26 cellular contexts compared by ENCODE assay signal in the genomic region with DNA sequence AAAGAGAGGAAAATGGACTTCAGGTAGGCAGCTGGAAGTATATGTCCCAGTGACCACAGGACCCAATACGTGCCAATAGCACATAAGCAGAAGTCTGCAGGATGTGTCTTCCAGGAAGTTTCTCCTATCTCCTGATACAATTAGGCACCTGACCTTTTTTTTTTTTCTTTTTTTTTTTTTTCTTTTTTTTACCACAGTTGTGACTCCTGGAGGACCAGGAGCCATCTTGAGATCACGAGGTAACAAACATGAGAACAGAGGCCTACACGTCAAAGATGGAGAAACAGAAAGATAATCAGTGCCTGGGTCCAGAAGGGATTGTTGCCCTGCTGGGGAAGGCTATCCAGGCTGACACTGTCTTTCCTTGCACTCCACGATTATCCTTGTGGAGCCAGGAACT.
"Had no signal": no experiment of that assay in that cellular context is flagged by ENCODE, and none has a peak within 500 bp of the region (broad histone marks: within the 10 kb centered on the region; RNA-seq: fewer than 3 reads in every experiment).

No MANE protein-coding gene starts in this region.

- ATAC-seq: naive thymus-derived CD8-positive, alpha-beta T cell; natural killer cell treated with Interleukin-12 subunit alpha and Interleukin-12 subunit beta and Interleukin-15 and Interleukin-18, amount 100 ng/mL, for 72 hours; psoas muscle; right cardiac atrium; right lobe of liver; stimulated activated effector memory CD8-positive, alpha-beta T cell treated with anti-CD3 and anti-CD28 coated beads, Interleukin-12 subunit alpha, Interleukin-12 subunit beta, amount 100 ng/mL, for 72 hours; stimulated activated naive B cell treated with anti-CD40 and anti-IgM and Interleukin-4, amounts not matched to agents 10 μg/mL and 1 μg/mL and 100 μg/mL, for 72 hours had no signal

- H3K9me3 ChIP-seq: ovary, right lobe of liver, thoracic aorta, thyroid gland, vagina had no signal

- FAIRE-seq: small intestine, urothelium cell line had no signal

- H3K9ac ChIP-seq: parathyroid adenoma had no signal

- H3K36me3 ChIP-seq: ovary, right lobe of liver, sigmoid colon, stomach, thoracic aorta, thyroid gland, tibial nerve, upper lobe of left lung, vagina had no signal

- H3K27ac ChIP-seq: ovary, parathyroid adenoma, psoas muscle, right lobe of liver, sigmoid colon, stomach, thoracic aorta, tibial nerve, upper lobe of left lung, vagina had no signal

- H3K27me3 ChIP-seq: ovary, right lobe of liver, sigmoid colon, stomach, thyroid gland, tibial nerve, upper lobe of left lung, vagina had no signal

- H3K4me1 ChIP-seq: psoas muscle, right lobe of liver, sigmoid colon, stomach, tibial nerve, vagina had no signal

- H3K79me2 ChIP-seq: parathyroid adenoma had no signal

- DNase-seq: naive thymus-derived CD8-positive, alpha-beta T cell; nephron progenitor cell; occipital lobe; ovary; posterior cingulate gyrus; psoas muscle; right cardiac atrium; right lobe of liver; sigmoid colon; small intestine; stimulated activated CD4-positive, alpha-beta T cell treated with anti-CD3 and anti-CD28 coated beads, Interleukin-15, amount 100 ng/mL, for 24 hours; stimulated activated CD4-positive, alpha-beta T cell treated with anti-CD3 and anti-CD28 coated beads, Interleukin-2, amount 100 ng/mL, for 24 hours; stimulated activated CD4-positive, alpha-beta T cell treated with anti-CD3 and anti-CD28 coated beads, Interleukin-2, amount 100 ng/mL, for 48 hours; stimulated activated CD4-positive, alpha-beta T cell treated with anti-CD3 and anti-CD28 coated beads, Interleukin-4, amount 100 ng/mL, for 24 hours; stimulated activated naive B cell treated with anti-CD40 and anti-IgM and Interleukin-4, amounts not matched to agents 10 μg/mL and 1 μg/mL and 100 μg/mL, for 72 hours; stimulated activated naive CD4-positive, alpha-beta T cell treated with Interleukin-2 at 50 U/mL for 16 hours; stomach; thyroid gland; upper lobe of left lung had no signal

- H3K4me3 ChIP-seq: ovary, psoas muscle, right lobe of liver, sigmoid colon, stomach, thoracic aorta, thyroid gland, tibial nerve, upper lobe of left lung, vagina had no signal
